1 cellular context compared by ENCODE assay signal in genomic region chr11:122843281-122844150, GRCh38.
TF ChIP-seq lines count a peak whose summit lies in the region.

No MANE protein-coding gene starts in this region.

TF ChIP-seq in GM12878, 131 proteins besides CTCF, POLR2A, EP300 and RAD21 (continues in another document):
- TF ChIP-seq, protein P1, sequence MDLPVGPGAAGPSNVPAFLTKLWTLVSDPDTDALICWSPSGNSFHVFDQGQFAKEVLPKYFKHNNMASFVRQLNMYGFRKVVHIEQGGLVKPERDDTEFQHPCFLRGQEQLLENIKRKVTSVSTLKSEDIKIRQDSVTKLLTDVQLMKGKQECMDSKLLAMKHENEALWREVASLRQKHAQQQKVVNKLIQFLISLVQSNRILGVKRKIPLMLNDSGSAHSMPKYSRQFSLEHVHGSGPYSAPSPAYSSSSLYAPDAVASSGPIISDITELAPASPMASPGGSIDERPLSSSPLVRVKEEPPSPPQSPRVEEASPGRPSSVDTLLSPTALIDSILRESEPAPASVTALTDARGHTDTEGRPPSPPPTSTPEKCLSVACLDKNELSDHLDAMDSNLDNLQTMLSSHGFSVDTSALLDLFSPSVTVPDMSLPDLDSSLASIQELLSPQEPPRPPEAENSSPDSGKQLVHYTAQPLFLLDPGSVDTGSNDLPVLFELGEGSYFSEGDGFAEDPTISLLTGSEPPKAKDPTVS (IDR thresholded peaks at IDR 0.05; ENCODE audit: low read depth, low read length), result no peak
- TF ChIP-seq TARDBP (IDR thresholded peaks at IDR 0.05; ENCODE audit: borderline replicate concordance) (no peak), SRF (IDR thresholded peaks at IDR 0.05; ENCODE audit: low read depth in 2 of 2, low read length in 2 of 2) (no peak), NRF1 (conservative IDR thresholded peaks at IDR 0.05; ENCODE audit: low read depth, low read length) (no peak), SMAD5 (IDR thresholded peaks at IDR 0.05; ENCODE audit: low read depth) (no peak), BACH1 (IDR thresholded peaks at IDR 0.05; ENCODE audit: borderline replicate concordance) (no peak), MAX (IDR thresholded peaks at IDR 0.05; ENCODE audit: low read depth, low read length) (no peak), MEF2A (IDR thresholded peaks at IDR 0.05; ENCODE audit: insufficient read depth, low read depth, low read length) (no peak), NBN (IDR thresholded peaks at IDR 0.05) (peak; percentile 53; the same call in 1 of the 2 replicates), ZZZ3 (IDR thresholded peaks at IDR 0.05; ENCODE audit: control insufficient read depth, insufficient read length, low read depth) (no peak), USF2 (IDR thresholded peaks at IDR 0.05; ENCODE audit: borderline replicate concordance, low read depth, low read length) (no peak), POLR2AphosphoS5 (IDR thresholded peaks at IDR 0.05; ENCODE audit: low read length) (no peak), EGR1 (IDR thresholded peaks at IDR 0.05; ENCODE audit: borderline replicate concordance in 1 of 2, low read depth in 2 of 2, low read length in 2 of 2) (no peak), SUPT20H (IDR thresholded peaks at IDR 0.05; ENCODE audit: borderline replicate concordance, control insufficient read depth, low read depth, low read length) (no peak), FOXM1 (IDR thresholded peaks at IDR 0.05; ENCODE audit: low read depth, low read length) (no peak), HDGF (IDR thresholded peaks at IDR 0.05) (no peak), RBBP5 (conservative IDR thresholded peaks at IDR 0.05) (no peak), USF1 (IDR thresholded peaks at IDR 0.05; ENCODE audit: borderline replicate concordance, extremely low read length, insufficient read depth, low read depth, low read length) (no peak), SPI1 (IDR thresholded peaks at IDR 0.05; ENCODE audit: borderline replicate concordance, insufficient read depth, low read depth, low read length) (peak; percentile 49; the same call in 1 of the 2 replicates), ZNF24 (IDR thresholded peaks at IDR 0.05) (no peak), ETV6 (conservative IDR thresholded peaks at IDR 0.05 in 1 of 2, IDR thresholded peaks at IDR 0.05 in 1 of 2; ENCODE audit: borderline replicate concordance in 1 of 2, low read depth in 1 of 2) (0 out of 4 replicates have a peak, but pooled peaks of 1 of the 2 experiments have one; percentile 32), NFXL1 (IDR thresholded peaks at IDR 0.05; ENCODE audit: borderline replicate concordance) (no peak), SP1 (IDR thresholded peaks at IDR 0.05; ENCODE audit: low read depth, low read length) (no peak), RUNX3 (IDR thresholded peaks at IDR 0.05; ENCODE audit: low read length) (peak; percentile 43), MTA3 (IDR thresholded peaks at IDR 0.05; ENCODE audit: borderline replicate concordance, low read length) (no peak), STAT1 (conservative IDR thresholded peaks at IDR 0.05) (no peak), CREB1 (IDR thresholded peaks at IDR 0.05; ENCODE audit: low read depth) (0 out of 2 replicates have a peak, but pooled peaks have one; percentile 34), JUND (IDR thresholded peaks at IDR 0.05; ENCODE audit: low read depth, low read length) (no peak), HCFC1 (IDR thresholded peaks at IDR 0.05; ENCODE audit: low read length) (no peak), CHD2 (IDR thresholded peaks at IDR 0.05; ENCODE audit: borderline replicate concordance, low read depth, low read length) (no peak), NFYA (IDR thresholded peaks at IDR 0.05; ENCODE audit: borderline replicate concordance, low read depth, low read length) (no peak), NR2F1 (conservative IDR thresholded peaks at IDR 0.05) (no peak), MTA2 (IDR thresholded peaks at IDR 0.05; ENCODE audit: low read depth) (peak; percentile 66), KLF5 (IDR thresholded peaks at IDR 0.05; ENCODE audit: partially characterized antibody) (no peak), ATF3 (IDR thresholded peaks at IDR 0.05; ENCODE audit: borderline replicate concordance, extremely low read depth, low read depth, low read length) (no peak), ZNF384 (IDR thresholded peaks at IDR 0.05; ENCODE audit: borderline replicate concordance, low read depth, low read length) (no peak), IKZF1 (conservative IDR thresholded peaks at IDR 0.05) (peak; percentile 67), WRNIP1 (IDR thresholded peaks at IDR 0.05; ENCODE audit: borderline replicate concordance, low read depth, low read length) (no peak), MEF2B (IDR thresholded peaks at IDR 0.05; ENCODE audit: partially characterized antibody, poor library complexity, severe bottlenecking) (peak; percentile 30), ATF7 (IDR thresholded peaks at IDR 0.05; ENCODE audit: low read depth) (peak; percentile 80), PRDM15 (CRISPR knock-in tag; IDR thresholded peaks at IDR 0.05) (no peak), MYC (IDR thresholded peaks at IDR 0.05; ENCODE audit: insufficient read depth, insufficient read length, insufficient replicate concordance, low read length, severe bottlenecking) (no peak)
- TF ChIP-seq, protein P2, sequence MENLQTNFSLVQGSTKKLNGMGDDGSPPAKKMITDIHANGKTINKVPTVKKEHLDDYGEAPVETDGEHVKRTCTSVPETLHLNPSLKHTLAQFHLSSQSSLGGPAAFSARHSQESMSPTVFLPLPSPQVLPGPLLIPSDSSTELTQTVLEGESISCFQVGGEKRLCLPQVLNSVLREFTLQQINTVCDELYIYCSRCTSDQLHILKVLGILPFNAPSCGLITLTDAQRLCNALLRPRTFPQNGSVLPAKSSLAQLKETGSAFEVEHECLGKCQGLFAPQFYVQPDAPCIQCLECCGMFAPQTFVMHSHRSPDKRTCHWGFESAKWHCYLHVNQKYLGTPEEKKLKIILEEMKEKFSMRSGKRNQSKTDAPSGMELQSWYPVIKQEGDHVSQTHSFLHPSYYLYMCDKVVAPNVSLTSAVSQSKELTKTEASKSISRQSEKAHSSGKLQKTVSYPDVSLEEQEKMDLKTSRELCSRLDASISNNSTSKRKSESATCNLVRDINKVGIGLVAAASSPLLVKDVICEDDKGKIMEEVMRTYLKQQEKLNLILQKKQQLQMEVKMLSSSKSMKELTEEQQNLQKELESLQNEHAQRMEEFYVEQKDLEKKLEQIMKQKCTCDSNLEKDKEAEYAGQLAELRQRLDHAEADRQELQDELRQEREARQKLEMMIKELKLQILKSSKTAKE (IDR thresholded peaks at IDR 0.05; ENCODE audit: low read depth, poor library complexity, severe bottlenecking), result no peak
- TF ChIP-seq, protein P3, sequence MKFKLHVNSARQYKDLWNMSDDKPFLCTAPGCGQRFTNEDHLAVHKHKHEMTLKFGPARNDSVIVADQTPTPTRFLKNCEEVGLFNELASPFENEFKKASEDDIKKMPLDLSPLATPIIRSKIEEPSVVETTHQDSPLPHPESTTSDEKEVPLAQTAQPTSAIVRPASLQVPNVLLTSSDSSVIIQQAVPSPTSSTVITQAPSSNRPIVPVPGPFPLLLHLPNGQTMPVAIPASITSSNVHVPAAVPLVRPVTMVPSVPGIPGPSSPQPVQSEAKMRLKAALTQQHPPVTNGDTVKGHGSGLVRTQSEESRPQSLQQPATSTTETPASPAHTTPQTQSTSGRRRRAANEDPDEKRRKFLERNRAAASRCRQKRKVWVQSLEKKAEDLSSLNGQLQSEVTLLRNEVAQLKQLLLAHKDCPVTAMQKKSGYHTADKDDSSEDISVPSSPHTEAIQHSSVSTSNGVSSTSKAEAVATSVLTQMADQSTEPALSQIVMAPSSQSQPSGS (IDR thresholded peaks at IDR 0.05; ENCODE audit: low read length), result no peak
- TF ChIP-seq, protein P4, sequence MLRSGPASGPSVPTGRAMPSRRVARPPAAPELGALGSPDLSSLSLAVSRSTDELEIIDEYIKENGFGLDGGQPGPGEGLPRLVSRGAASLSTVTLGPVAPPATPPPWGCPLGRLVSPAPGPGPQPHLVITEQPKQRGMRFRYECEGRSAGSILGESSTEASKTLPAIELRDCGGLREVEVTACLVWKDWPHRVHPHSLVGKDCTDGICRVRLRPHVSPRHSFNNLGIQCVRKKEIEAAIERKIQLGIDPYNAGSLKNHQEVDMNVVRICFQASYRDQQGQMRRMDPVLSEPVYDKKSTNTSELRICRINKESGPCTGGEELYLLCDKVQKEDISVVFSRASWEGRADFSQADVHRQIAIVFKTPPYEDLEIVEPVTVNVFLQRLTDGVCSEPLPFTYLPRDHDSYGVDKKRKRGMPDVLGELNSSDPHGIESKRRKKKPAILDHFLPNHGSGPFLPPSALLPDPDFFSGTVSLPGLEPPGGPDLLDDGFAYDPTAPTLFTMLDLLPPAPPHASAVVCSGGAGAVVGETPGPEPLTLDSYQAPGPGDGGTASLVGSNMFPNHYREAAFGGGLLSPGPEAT (IDR thresholded peaks at IDR 0.05; ENCODE audit: low read depth), result 0 out of 2 replicates have a peak, but pooled peaks have one; percentile 30
- TF ChIP-seq, protein P5, sequence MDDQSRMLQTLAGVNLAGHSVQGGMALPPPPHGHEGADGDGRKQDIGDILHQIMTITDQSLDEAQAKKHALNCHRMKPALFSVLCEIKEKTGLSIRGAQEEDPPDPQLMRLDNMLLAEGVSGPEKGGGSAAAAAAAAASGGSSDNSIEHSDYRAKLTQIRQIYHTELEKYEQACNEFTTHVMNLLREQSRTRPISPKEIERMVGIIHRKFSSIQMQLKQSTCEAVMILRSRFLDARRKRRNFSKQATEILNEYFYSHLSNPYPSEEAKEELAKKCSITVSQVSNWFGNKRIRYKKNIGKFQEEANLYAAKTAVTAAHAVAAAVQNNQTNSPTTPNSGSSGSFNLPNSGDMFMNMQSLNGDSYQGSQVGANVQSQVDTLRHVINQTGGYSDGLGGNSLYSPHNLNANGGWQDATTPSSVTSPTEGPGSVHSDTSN (IDR thresholded peaks at IDR 0.05; ENCODE audit: insufficient replicate concordance, low read depth, low read length), result no peak
